ENCODE assay signal across 6 cellular contexts in genomic region chr19:48964205-48965032, GRCh38. TPM values are rescaled to one million over a fixed set of nuclear protein-coding genes. Genes with fewer than 3 reads are reported as not detected.
DNase-seq lines count a peak whose midpoint lies in the region; ATAC-seq and TF ChIP-seq lines count a peak whose summit lies in the region.

No MANE protein-coding gene starts in this region.

- H3K4me3 ChIP-seq in DND-41 (ENCODE audit: low read depth in 1 of 2, low read length in 2 of 2) (peak overlapping the region in 1 of 2 experiments; percentile 98; a peak in 2 of 4 replicates), SJSA1 (no peak overlapping the region), iPS-20b (ENCODE audit: low read length) (peak overlapping the region; percentile 67), uterus (peak overlapping the region; percentile 77 to 81)

- TF ChIP-seq POLR2A in uterus (IDR thresholded peaks at IDR 0.05): no peak

- peaks cover 11% of the 10 kb centered on the region for H4K20me1 ChIP-seq in DND-41 (ENCODE audit: insufficient read depth, low read length)

- ATAC-seq in DND-41 (ENCODE audit: insufficient read depth, low read depth) (no peak), GM21381 (IDR thresholded peaks at IDR 0.05; ENCODE audit: unreplicated experiment) (no peak)

- intact Hi-C loops in uterus (cut with DNase I; ENCODE audit: low total_unique reads): loop anchor here (10.0 kb wide), 1 partner anchor 70 kb away; the partner anchor contains the start of gene TULP2

- no peaks in the 10 kb centered on the region for H3K9me3 ChIP-seq in DND-41 (ENCODE audit: insufficient read depth, low read length, severe bottlenecking)
- H3K9me3 ChIP-seq in SJSA1 (replicated peaks): no peaks in the 10 kb centered on the region; the same call in 1 of the 2 replicates
- H3K9me3 ChIP-seq in iPS-20b (ENCODE audit: insufficient read depth, low read depth, low read length): no peaks in the 10 kb centered on the region
- H3K9me3 ChIP-seq in uterus: no peaks in the 10 kb centered on the region

- H3K9ac ChIP-seq in DND-41 (ENCODE audit: low read depth, low read length) (peak overlapping the region; percentile 80), iPS-20b (ENCODE audit: low read depth, low read length) (peak overlapping the region; percentile 83)

- no peaks in the 10 kb centered on the region for H3K27me3 ChIP-seq in DND-41 (ENCODE audit: insufficient read depth, low read length, poor library complexity)
- H3K27me3 ChIP-seq in SJSA1 (replicated peaks): no peaks in the 10 kb centered on the region
- no peaks in the 10 kb centered on the region for H3K27me3 ChIP-seq in iPS-20b (ENCODE audit: insufficient read depth, low read length)
- H3K27me3 ChIP-seq in uterus: no peaks in the 10 kb centered on the region

- H3K36me3 ChIP-seq in DND-41 (ENCODE audit: insufficient read depth, low read length): peaks cover 41% of the 10 kb centered on the region
- peaks cover 57% of the 10 kb centered on the region for H3K36me3 ChIP-seq in SJSA1
- H3K36me3 ChIP-seq in iPS-20b (ENCODE audit: insufficient read depth, low read depth, low read length): peaks cover 35% of the 10 kb centered on the region
- H3K36me3 ChIP-seq in uterus: no peaks in the 10 kb centered on the region

- TF ChIP-seq CTCF in DND-41 (IDR thresholded peaks at IDR 0.05; ENCODE audit: borderline replicate concordance, extremely low read depth, low read length, poor library complexity, severe bottlenecking) (no peak), uterus (IDR thresholded peaks at IDR 0.05) (no peak)

- peak overlapping the region; percentile 99 for H3K4me2 ChIP-seq in DND-41 (ENCODE audit: insufficient read depth, low read length)

- peak overlapping the region; percentile 84 for H3K27ac ChIP-seq in DND-41 (ENCODE audit: low read length)
- peak overlapping the region; percentile 99 for H3K27ac ChIP-seq in SJSA1
- peak overlapping the region; percentile 50 for H3K27ac ChIP-seq in iPS-20b (ENCODE audit: low read length)
- H3K27ac ChIP-seq in uterus: peak overlapping the region; percentile 97 to 99

- H3K4me1 ChIP-seq in DND-41 (ENCODE audit: insufficient read depth, low read length): peaks cover 37% of the 10 kb centered on the region
- peaks cover 40% of the 10 kb centered on the region for H3K4me1 ChIP-seq in SJSA1 (replicated peaks)
- H3K4me1 ChIP-seq in iPS-20b (ENCODE audit: insufficient read depth, low read length): peaks cover 17% of the 10 kb centered on the region
- H3K4me1 ChIP-seq in uterus: peaks cover 0 to 23% of the 10 kb centered on the region in 2 donors

- H2AFZ ChIP-seq in DND-41 (ENCODE audit: low read depth, low read length): peak overlapping the region; percentile 46; the same call in 1 of the 2 replicates

- DNase-seq in DND-41 (no peak), SJSA1 (ENCODE audit: low read depth in 1 of 2, low spot score in 2 of 2) (peak in 1 of 2 experiments; percentile 46), uterus (no peak), HuH-7.5 (ENCODE audit: low spot score) (no peak)

- H3K79me2 ChIP-seq in DND-41 (ENCODE audit: insufficient read depth, low read length): peaks cover 22% of the 10 kb centered on the region

RNA-seq across cellular contexts. Expression of gene FTL, which starts 0.7 kb away (rescaled TPM):
- 2,837 and 3,145 TPM in 2 replicates for total RNA-seq in SJSA1 (2014; rRNA removed; shearing (Covaris generic))
- 1,000 to 10,000 TPM in 3 of 4 donors, 100 to 1,000 TPM in 1; 472 to 2,968 (median 1,570) TPM for total RNA-seq in uterus

RNA-seq across cellular contexts. Expression of gene BAX, which starts 9.7 kb away (rescaled TPM):
- total RNA-seq in SJSA1 (2014; rRNA removed; shearing (Covaris generic)): 57.4 and 75.1 TPM in 2 replicates
- total RNA-seq in uterus: 10 to 100 TPM; 16.5 to 84.5 (median 39.5) TPM

RNA-seq across cellular contexts. Expression of gene GYS1, which starts 28.7 kb away (rescaled TPM):
- 19.5 and 38.2 TPM in 2 replicates for total RNA-seq in SJSA1 (2014; rRNA removed; shearing (Covaris generic))
- 10 to 100 TPM in 3 of 4 donors, 1 to 10 TPM in 1; 4.9 to 39.8 (median 16.6) TPM for total RNA-seq in uterus

RNA-seq across cellular contexts. Expression of gene RUVBL2, which starts 29.3 kb away (rescaled TPM):
- total RNA-seq in SJSA1 (2014; rRNA removed; shearing (Covaris generic)): 238 and 322 TPM in 2 replicates
- total RNA-seq in uterus: 100 to 1,000 TPM in 1 of 4 donors, 10 to 100 TPM in 3; 51.9 to 109 (median 77.7) TPM

RNA-seq across cellular contexts. Expression of gene DHDH, which starts 30.9 kb away (rescaled TPM):
- 0.16 and 1.7 TPM in 2 replicates for total RNA-seq in SJSA1 (2014; rRNA removed; shearing (Covaris generic))
- total RNA-seq in uterus: under 1 TPM in 2 of 4 donors, not detected in 2; 0.41 to 0.95 TPM
